ENCODE assay signal across 1 cellular context in genomic region chr1:203267912-203268311, GRCh38.
TF ChIP-seq lines count a peak whose summit lies in the region.

No MANE protein-coding gene starts in this region.

TF ChIP-seq in HepG2, 621 proteins besides CTCF, POLR2A, EP300 and RAD21 (continued from another document):
- TF ChIP-seq KIAA2018 (CRISPR knock-in tag; IDR thresholded peaks at IDR 0.05; ENCODE audit: borderline replicate concordance) (no peak), ZNF552 (CRISPR knock-in tag; IDR thresholded peaks at IDR 0.05; ENCODE audit: borderline replicate concordance) (no peak), U2AF1 (optimal IDR thresholded peaks at IDR 0.05; ENCODE audit: low read depth, low read length) (no peak), ZNF704 (CRISPR knock-in tag; IDR thresholded peaks at IDR 0.05; ENCODE audit: borderline replicate concordance) (no peak), ZNF841 (CRISPR knock-in tag; IDR thresholded peaks at IDR 0.05; ENCODE audit: borderline replicate concordance) (no peak), DMAP1 (CRISPR knock-in tag; IDR thresholded peaks at IDR 0.05) (no peak), GATAD2A (CRISPR knock-in tag; IDR thresholded peaks at IDR 0.05) (no peak), RAD51 (IDR thresholded peaks at IDR 0.05; ENCODE audit: borderline replicate concordance) (no peak)
TF ChIP-seq in HepG2: peak in this region for 0.
